In the genomic region with DNA sequence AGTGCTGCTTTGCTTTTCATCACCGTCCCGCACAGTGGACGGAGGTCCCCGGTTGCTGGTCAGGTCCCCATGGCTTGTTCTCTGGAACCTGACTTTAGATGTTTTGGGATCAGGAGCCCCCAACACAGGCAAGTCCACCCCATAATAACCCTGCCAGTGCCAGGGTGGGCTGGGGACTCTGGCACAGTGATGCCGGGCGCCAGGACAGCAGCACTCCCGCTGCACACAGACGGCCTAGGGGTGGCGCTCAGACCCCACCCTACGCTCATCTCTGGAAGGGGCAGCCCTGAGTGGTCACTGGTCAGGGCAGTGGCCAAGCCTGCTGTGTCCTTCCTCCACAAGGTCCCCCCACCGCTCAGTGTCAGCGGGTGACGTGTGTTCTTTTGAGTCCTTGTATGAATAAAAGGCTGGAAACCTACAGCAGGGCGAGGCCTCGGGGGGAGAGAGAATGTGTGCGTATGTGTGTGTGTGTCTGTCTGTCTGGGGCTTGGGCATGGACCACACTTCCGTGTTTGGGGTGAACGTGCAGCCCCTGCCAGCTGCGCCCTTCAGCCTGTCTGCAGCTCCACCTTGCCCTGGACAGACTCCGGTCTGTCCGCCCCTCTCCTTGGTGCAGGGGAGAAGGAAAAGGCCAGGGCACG, we compare ENCODE assay signal across 1 cellular context.
TF ChIP-seq lines count a peak whose summit lies in the region.

No MANE protein-coding gene starts in this region.

TF ChIP-seq in IMR-90, 13 proteins besides CTCF, POLR2A, EP300 and RAD21 (continued from another document):
- TF ChIP-seq ELK1 (IDR thresholded peaks at IDR 0.05; ENCODE audit: borderline replicate concordance, low read depth, low read length), result no peak
- no peak for TF ChIP-seq SMC3 (IDR thresholded peaks at IDR 0.05; ENCODE audit: low read depth, low read length)
- no peak for TF ChIP-seq RFX5 (IDR thresholded peaks at IDR 0.05; ENCODE audit: low read depth, low read length)
- no peak for TF ChIP-seq USF2 (IDR thresholded peaks at IDR 0.05; ENCODE audit: low read depth, low read length)
- no peak for TF ChIP-seq RCOR1 (IDR thresholded peaks at IDR 0.05; ENCODE audit: insufficient replicate concordance, low read length)
- no peak for TF ChIP-seq CHD1 (IDR thresholded peaks at IDR 0.05; ENCODE audit: low read depth, low read length)
- TF ChIP-seq FOS (IDR thresholded peaks at IDR 0.05; ENCODE audit: low read depth, low read length), result no peak
- no peak for TF ChIP-seq MAFK (IDR thresholded peaks at IDR 0.05; ENCODE audit: low read depth, low read length)
- TF ChIP-seq NFE2L2 (IDR thresholded peaks at IDR 0.05; ENCODE audit: low read depth, low read length), result no peak
- TF ChIP-seq MAZ (IDR thresholded peaks at IDR 0.05; ENCODE audit: borderline replicate concordance, low read depth, low read length), result no peak
